In genomic region chr14:27608377-27608776, GRCh38 we compare ENCODE assay signal across 16 cellular contexts.
"Had no signal": no experiment of that assay in that cellular context is flagged by ENCODE, and none has a peak within 500 bp of the region (broad histone marks: within the 10 kb centered on the region; RNA-seq: fewer than 3 reads in every experiment).

No MANE protein-coding gene starts in this region.

- H3K27me3 ChIP-seq: body of pancreas, upper lobe of right lung had no signal

- H3K27ac ChIP-seq: body of pancreas, coronary artery, thoracic aorta, upper lobe of right lung had no signal

- H3K4me1 ChIP-seq: body of pancreas, upper lobe of right lung had no signal

- H3K9me3 ChIP-seq: body of pancreas, thoracic aorta, upper lobe of right lung had no signal

- H3K4me3 ChIP-seq: body of pancreas, coronary artery, thoracic aorta, upper lobe of right lung had no signal

- DNase-seq: activated CD4-positive, alpha-beta T cell treated with anti-CD3 and anti-CD28 coated beads, Interleukin-2, amount 50 U/mL, for 1 hour; activated CD8-positive, alpha-beta memory T cell treated with anti-CD3 and anti-CD28 coated beads for 24 hours; activated gamma-delta T cell treated with Interleukin-2 at 50 U/mL for 16 hours; amniotic stem cell; body of pancreas; central memory CD4-positive, alpha-beta T cell; foreskin fibroblast; glutamatergic neuron; kidney glomerular epithelial cell; mesenchymal stem cell; natural killer cell; nucleus accumbens; upper lobe of right lung had no signal

- ATAC-seq: body of pancreas; natural killer cell; stimulated activated effector memory CD8-positive, alpha-beta T cell treated with anti-CD3 and anti-CD28 coated beads, Interleukin-12 subunit alpha, Interleukin-12 subunit beta, amount 100 ng/mL, for 72 hours; upper lobe of right lung had no signal

- H3K36me3 ChIP-seq: thoracic aorta, upper lobe of right lung had no signal
